In genomic region chr17:31731119-31731518, GRCh38 we compare ENCODE assay signal across 1 cellular context.
TF ChIP-seq lines count a peak whose summit lies in the region.

No MANE protein-coding gene starts in this region.

TF ChIP-seq in IMR-90, 13 proteins besides CTCF, POLR2A, EP300 and RAD21 (continued from another document):
- no peak for TF ChIP-seq MAZ (IDR thresholded peaks at IDR 0.05; ENCODE audit: borderline replicate concordance, low read depth, low read length)
- no peak for TF ChIP-seq CEBPB (IDR thresholded peaks at IDR 0.05; ENCODE audit: low read depth, low read length)
- TF ChIP-seq, protein P1, sequence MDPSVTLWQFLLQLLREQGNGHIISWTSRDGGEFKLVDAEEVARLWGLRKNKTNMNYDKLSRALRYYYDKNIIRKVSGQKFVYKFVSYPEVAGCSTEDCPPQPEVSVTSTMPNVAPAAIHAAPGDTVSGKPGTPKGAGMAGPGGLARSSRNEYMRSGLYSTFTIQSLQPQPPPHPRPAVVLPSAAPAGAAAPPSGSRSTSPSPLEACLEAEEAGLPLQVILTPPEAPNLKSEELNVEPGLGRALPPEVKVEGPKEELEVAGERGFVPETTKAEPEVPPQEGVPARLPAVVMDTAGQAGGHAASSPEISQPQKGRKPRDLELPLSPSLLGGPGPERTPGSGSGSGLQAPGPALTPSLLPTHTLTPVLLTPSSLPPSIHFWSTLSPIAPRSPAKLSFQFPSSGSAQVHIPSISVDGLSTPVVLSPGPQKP (IDR thresholded peaks at IDR 0.05; ENCODE audit: borderline replicate concordance, low read depth, low read length), result no peak
- TF ChIP-seq MXI1 (IDR thresholded peaks at IDR 0.05; ENCODE audit: borderline replicate concordance, low read depth, low read length), result no peak
- TF ChIP-seq NFE2L2 (IDR thresholded peaks at IDR 0.05; ENCODE audit: low read depth, low read length), result no peak
